ENCODE assay signal across 1 cellular context in genomic region chr2:219713110-219713509, GRCh38.
TF ChIP-seq lines count a peak whose summit lies in the region.

No MANE protein-coding gene starts in this region.

TF ChIP-seq in GM12878, 131 proteins besides CTCF, POLR2A, EP300 and RAD21 (continued from another document):
- TF ChIP-seq RAD51 (IDR thresholded peaks at IDR 0.05) (peak; percentile 40; the same call in 1 of the 2 replicates), ZNF217 (IDR thresholded peaks at IDR 0.05) (no peak), YY1 (IDR thresholded peaks at IDR 0.05; ENCODE audit: low read depth, low read length) (peak; percentile 84), CHD4 (IDR thresholded peaks at IDR 0.05) (no peak), NBN (IDR thresholded peaks at IDR 0.05) (no peak), BCL3 (IDR thresholded peaks at IDR 0.05; ENCODE audit: borderline replicate concordance, insufficient read depth, low read depth, low read length, poor library complexity, severe bottlenecking) (no peak)
TF ChIP-seq in GM12878: peak in this region for 7.
